In genomic region chr3:6035626-6036025, GRCh38 we compare ENCODE assay signal across 27 cellular contexts.
"Had no signal": no experiment of that assay in that cellular context is flagged by ENCODE, and none has a peak within 500 bp of the region (broad histone marks: within the 10 kb centered on the region; RNA-seq: fewer than 3 reads in every experiment).

No MANE protein-coding gene starts in this region.

- H3K4me2 ChIP-seq: neural progenitor cell had no signal

- H3K4me1 Mint-ChIP-seq: naive thymus-derived CD4-positive, alpha-beta T cell; natural killer cell; nephron; neural progenitor cell; stimulated activated effector memory CD8-positive, alpha-beta T cell treated with anti-CD3 and anti-CD28 coated beads, Interleukin-12 subunit alpha, Interleukin-12 subunit beta, amount 100 ng/mL, for 72 hours; stimulated activated naive B cell treated with anti-CD40 and anti-IgM and Interleukin-4, amounts not matched to agents 10 μg/mL and 1 μg/mL and 100 μg/mL, for 72 hours had no signal

- H3K4me3 Mint-ChIP-seq: naive thymus-derived CD4-positive, alpha-beta T cell; natural killer cell; nephron; neural progenitor cell; stimulated activated effector memory CD8-positive, alpha-beta T cell treated with anti-CD3 and anti-CD28 coated beads, Interleukin-12 subunit alpha, Interleukin-12 subunit beta, amount 100 ng/mL, for 72 hours; stimulated activated naive B cell treated with anti-CD40 and anti-IgM and Interleukin-4, amounts not matched to agents 10 μg/mL and 1 μg/mL and 100 μg/mL, for 72 hours; stimulated activated naive CD8-positive, alpha-beta T cell treated with anti-CD3 and anti-CD28 coated beads, Interleukin-15, Interleukin-2, amounts not matched to agents 100 ng/mL and 50 ng/mL, for 24 hours; type B pancreatic cell had no signal

- H3K36me3 Mint-ChIP-seq: natural killer cell; neural progenitor cell; stimulated activated effector memory CD8-positive, alpha-beta T cell treated with anti-CD3 and anti-CD28 coated beads, Interleukin-12 subunit alpha, Interleukin-12 subunit beta, amount 100 ng/mL, for 72 hours; stimulated activated naive B cell treated with anti-CD40 and anti-IgM and Interleukin-4, amounts not matched to agents 10 μg/mL and 1 μg/mL and 100 μg/mL, for 72 hours; type B pancreatic cell had no signal

- H3K27ac ChIP-seq: neural progenitor cell, neutrophil, pancreas, psoas muscle, right lobe of liver, sigmoid colon, stomach, thoracic aorta, thyroid gland, tibial nerve, vagina had no signal

- H3K9ac ChIP-seq: neural progenitor cell had no signal

- H3K4me3 ChIP-seq: neural progenitor cell, pancreas, psoas muscle, right lobe of liver, sigmoid colon, stomach, thoracic aorta, thyroid gland, tibial nerve, vagina had no signal

- H3K36me3 ChIP-seq: neural progenitor cell, neutrophil, pancreas, right lobe of liver, sigmoid colon, stomach, thoracic aorta, thyroid gland, tibial nerve, vagina had no signal

- DNase-seq: naive thymus-derived CD4-positive, alpha-beta T cell; natural killer cell; nucleus accumbens; psoas muscle; right cardiac atrium; right lobe of liver; sigmoid colon; small intestine; stimulated activated CD4-positive, alpha-beta T cell treated with anti-CD3 and anti-CD28 coated beads, Interleukin-15, amount 100 ng/mL, for 24 hours; stimulated activated CD4-positive, alpha-beta T cell treated with anti-CD3 and anti-CD28 coated beads, Interleukin-2, amount 100 ng/mL, for 24 hours; stimulated activated CD4-positive, alpha-beta T cell treated with anti-CD3 and anti-CD28 coated beads, Interleukin-2, amount 100 ng/mL, for 48 hours; stimulated activated CD4-positive, alpha-beta T cell treated with anti-CD3 and anti-CD28 coated beads, Interleukin-4, amount 100 ng/mL, for 24 hours; stimulated activated naive B cell treated with anti-CD40 and anti-IgM and Interleukin-4, amounts not matched to agents 10 μg/mL and 1 μg/mL and 100 μg/mL, for 72 hours; stimulated activated naive CD4-positive, alpha-beta T cell treated with Interleukin-2 at 50 U/mL for 16 hours; stomach; thyroid gland had no signal

- H3K27me3 Mint-ChIP-seq: naive thymus-derived CD4-positive, alpha-beta T cell; progenitor cell of endocrine pancreas; stimulated activated naive B cell treated with anti-CD40 and anti-IgM and Interleukin-4, amounts not matched to agents 10 μg/mL and 1 μg/mL and 100 μg/mL, for 72 hours; stimulated activated naive CD8-positive, alpha-beta T cell treated with anti-CD3 and anti-CD28 coated beads, Interleukin-15, Interleukin-2, amounts not matched to agents 100 ng/mL and 50 ng/mL, for 24 hours; type B pancreatic cell had no signal

- H2AFZ ChIP-seq: neural progenitor cell had no signal

- ATAC-seq: naive thymus-derived CD4-positive, alpha-beta T cell; natural killer cell; pancreas; psoas muscle; right cardiac atrium; right lobe of liver; stimulated activated effector memory CD8-positive, alpha-beta T cell treated with anti-CD3 and anti-CD28 coated beads, Interleukin-12 subunit alpha, Interleukin-12 subunit beta, amount 100 ng/mL, for 72 hours; stimulated activated naive B cell treated with anti-CD40 and anti-IgM and Interleukin-4, amounts not matched to agents 10 μg/mL and 1 μg/mL and 100 μg/mL, for 72 hours had no signal

- H3K27ac Mint-ChIP-seq: naive thymus-derived CD4-positive, alpha-beta T cell; natural killer cell; nephron; neural progenitor cell; progenitor cell of endocrine pancreas; stimulated activated effector memory CD8-positive, alpha-beta T cell treated with anti-CD3 and anti-CD28 coated beads, Interleukin-12 subunit alpha, Interleukin-12 subunit beta, amount 100 ng/mL, for 72 hours; stimulated activated naive B cell treated with anti-CD40 and anti-IgM and Interleukin-4, amounts not matched to agents 10 μg/mL and 1 μg/mL and 100 μg/mL, for 72 hours; stimulated activated naive CD8-positive, alpha-beta T cell treated with anti-CD3 and anti-CD28 coated beads, Interleukin-15, Interleukin-2, amounts not matched to agents 100 ng/mL and 50 ng/mL, for 24 hours; type B pancreatic cell had no signal

- H3K4me1 ChIP-seq: neural progenitor cell, pancreas, psoas muscle, right lobe of liver, sigmoid colon, stomach, thyroid gland, tibial nerve, vagina had no signal

- H3K27me3 ChIP-seq: neural progenitor cell, neutrophil, pancreas, right lobe of liver, sigmoid colon, stomach, thyroid gland, tibial nerve, vagina had no signal

- H3K9me3 ChIP-seq: neutrophil, pancreas, psoas muscle, right lobe of liver, thoracic aorta, thyroid gland, vagina had no signal
